In the genomic region with DNA sequence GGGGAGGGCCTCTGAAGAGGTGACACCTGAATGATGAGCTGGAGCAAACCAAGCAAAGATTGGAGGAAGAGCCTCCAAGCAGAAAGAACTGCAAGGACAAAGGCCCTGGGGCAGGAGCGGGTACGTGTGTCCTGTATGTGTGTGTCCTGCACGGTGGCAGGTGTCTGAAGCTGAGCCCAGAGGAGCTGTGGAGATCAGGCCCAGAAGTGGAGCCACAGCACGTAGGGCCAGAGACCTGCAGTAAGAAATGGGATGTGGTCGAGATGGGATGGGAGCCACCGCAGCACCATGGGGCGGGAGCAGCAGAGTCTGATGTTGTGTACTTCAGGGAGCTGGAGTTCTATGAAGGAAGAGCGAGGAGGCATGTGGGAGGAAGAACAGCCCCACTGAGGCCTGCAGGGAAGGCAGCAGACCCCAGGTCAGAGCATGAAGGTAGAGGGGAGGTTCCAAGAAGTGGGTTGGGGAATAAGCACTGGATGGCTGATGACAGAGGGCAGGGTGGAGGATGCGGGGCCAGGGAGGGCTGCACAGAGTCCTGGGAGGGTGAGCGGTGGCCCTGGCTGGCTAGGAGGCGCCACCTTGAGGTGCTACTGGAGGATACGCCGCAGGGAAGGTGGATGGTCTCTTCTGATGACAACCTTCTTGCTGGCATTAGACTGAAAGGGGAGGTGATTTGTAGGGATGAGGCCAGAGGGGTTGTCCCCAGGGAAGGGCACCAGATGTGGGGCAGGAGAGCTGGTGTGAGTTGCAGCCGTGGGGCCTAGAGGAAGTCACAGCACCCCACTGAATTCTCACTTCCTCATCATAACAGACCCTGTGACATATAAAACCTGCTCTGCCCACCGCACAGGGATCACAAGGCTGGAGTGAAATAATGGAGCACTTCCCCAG, we compare ENCODE assay signal across 8 cellular contexts. TPM values are rescaled to one million over a fixed set of nuclear protein-coding genes. Genes with fewer than 3 reads are reported as not detected.
DNase-seq lines count a peak whose midpoint lies in the region; ATAC-seq and TF ChIP-seq lines count a peak whose summit lies in the region.

No MANE protein-coding gene starts in this region.

- intact Hi-C loops in activated CD4-positive, alpha-beta T cell treated with anti-CD3 and anti-CD28 coated beads for 36 hours (cut with DNase I, micrococcal nuclease) = loop anchor here (1.0 kb wide), 1 partner anchor 84 kb away; no protein-coding TSS in a partner anchor
- intact Hi-C loops in aorta (cut with DNase I) = loop anchor here (5.0 kb wide), 1 partner anchor 84 kb away; a partner anchor contains a TSS

- no peak overlapping the region for H3K27ac ChIP-seq in aorta (ENCODE audit: low read depth in 1 of 2, low read length in 2 of 2)

- H3K27me3 Mint-ChIP-seq in activated CD4-positive, alpha-beta T cell treated with anti-CD3 and anti-CD28 coated beads for 36 hours = no peaks in the 10 kb centered on the region
- H3K27me3 Mint-ChIP-seq in effector memory CD8-positive, alpha-beta T cell = no peaks in the 10 kb centered on the region
- H3K27me3 Mint-ChIP-seq in nephron (ENCODE audit: low read depth) = peaks cover 6% of the 10 kb centered on the region

- no peaks in the 10 kb centered on the region for H3K4me1 ChIP-seq in aorta (ENCODE audit: control insufficient read depth in 1 of 2, insufficient read depth in 2 of 2, low read length in 2 of 2)

- no peak overlapping the region for H3K27ac Mint-ChIP-seq in activated CD4-positive, alpha-beta T cell treated with anti-CD3 and anti-CD28 coated beads for 36 hours
- H3K27ac Mint-ChIP-seq in effector memory CD8-positive, alpha-beta T cell = peak overlapping the region; percentile 32 to 34
- H3K27ac Mint-ChIP-seq in nephron = no peak overlapping the region

- no peaks in the 10 kb centered on the region for H3K36me3 ChIP-seq in aorta (ENCODE audit: control insufficient read depth in 1 of 2, insufficient read depth in 2 of 2, low read length in 1 of 2)

- ATAC-seq in activated CD4-positive, alpha-beta T cell treated with anti-CD3 and anti-CD28 coated beads for 36 hours = peak; percentile 94
- peak; percentile 85 for ATAC-seq in effector memory CD8-positive, alpha-beta T cell (replicated peaks)
- peak; percentile 64 for ATAC-seq in aorta (ENCODE audit: low FRiP score)

- H3K4me3 Mint-ChIP-seq in activated CD4-positive, alpha-beta T cell treated with anti-CD3 and anti-CD28 coated beads for 36 hours = no peak overlapping the region
- no peak overlapping the region for H3K4me3 Mint-ChIP-seq in effector memory CD8-positive, alpha-beta T cell
- H3K4me3 Mint-ChIP-seq in nephron = no peak overlapping the region

- TF ChIP-seq CTCF in nephron (IDR thresholded peaks at IDR 0.05; ENCODE audit: unreplicated experiment in 3 of 3) = peak; percentile 39 to 60 (median 44)

- WGBS in aorta, 2 donors = 60 to 67% methylated on average over 15 of the region's 15 CpGs

- POLR2A ChIA-PET in activated CD4-positive, alpha-beta T cell treated with anti-CD3 and anti-CD28 coated beads for 36 hours (lab: Charles Lee) = no interaction called here

- CTCF ChIA-PET in activated CD4-positive, alpha-beta T cell treated with anti-CD3 and anti-CD28 coated beads for 36 hours (lab: Charles Lee) = interaction anchor here (0.6 to 4.5 kb wide), 24 partner anchors 9 to 1044 kb away, joined by 3 to 35 read pairs (median 3); no protein-coding TSS in a partner anchor

- peaks cover 18% of the 10 kb centered on the region for H3K4me1 Mint-ChIP-seq in activated CD4-positive, alpha-beta T cell treated with anti-CD3 and anti-CD28 coated beads for 36 hours
- H3K4me1 Mint-ChIP-seq in effector memory CD8-positive, alpha-beta T cell (ENCODE audit: low read depth in 2 of 2) = peaks cover 18 to 21% of the 10 kb centered on the region in 2 donors
- H3K4me1 Mint-ChIP-seq in nephron = peaks cover 11% of the 10 kb centered on the region

- no peaks in the 10 kb centered on the region for H3K9me3 Mint-ChIP-seq in activated CD4-positive, alpha-beta T cell treated with anti-CD3 and anti-CD28 coated beads for 36 hours (ENCODE audit: low read depth)
- no peaks in the 10 kb centered on the region for H3K9me3 Mint-ChIP-seq in effector memory CD8-positive, alpha-beta T cell
- no peaks in the 10 kb centered on the region for H3K9me3 Mint-ChIP-seq in nephron

- H3K9me3 ChIP-seq in aorta (ENCODE audit: control insufficient read depth, low read length) = no peaks in the 10 kb centered on the region

- H3K36me3 Mint-ChIP-seq in activated CD4-positive, alpha-beta T cell treated with anti-CD3 and anti-CD28 coated beads for 36 hours (ENCODE audit: low read depth) = peaks cover 9% of the 10 kb centered on the region
- peaks cover 8% of the 10 kb centered on the region for H3K36me3 Mint-ChIP-seq in effector memory CD8-positive, alpha-beta T cell (ENCODE audit: insufficient read depth)
- H3K36me3 Mint-ChIP-seq in nephron (ENCODE audit: low read depth) = no peaks in the 10 kb centered on the region

- DNase-seq in NCI-H524 (lab: John Stamatoyannopoulos, UW) = peak; percentile 40 to 73
- no peak for DNase-seq in NCI-H524 treated with DMSO at 0.1 percent for 48 hours (lab: John Stamatoyannopoulos, UW)
- DNase-seq in HCEC 1CT = peak; percentile 17
- DNase-seq in NAMALWA (ENCODE audit: low spot score) = peak; percentile 92
- peak; percentile 85 for DNase-seq in activated CD4-positive, alpha-beta T cell treated with anti-CD3 and anti-CD28 coated beads for 36 hours
- DNase-seq in effector memory CD8-positive, alpha-beta T cell = peak; percentile 27 to 41 (median 35)
- DNase-seq in aorta = peak; percentile 80 to 83

- H3K27me3 ChIP-seq in aorta (ENCODE audit: control insufficient read depth in 1 of 2, insufficient read depth in 2 of 2, low read length in 1 of 2) = no peaks in the 10 kb centered on the region

- H3K4me3 ChIP-seq in aorta (ENCODE audit: low read length in 2 of 2) = no peak overlapping the region

RNA-seq across cellular contexts. Expression of a gene that starts 10.6 kb away (rescaled TPM):
- total RNA-seq in activated CD4-positive, alpha-beta T cell treated with anti-CD3 and anti-CD28 coated beads for 36 hours = under 1 TPM in 1 of 2 experiments, not detected in 1; 0.14 TPM
- 1 to 10 TPM in 1 of 2 donors, under 1 TPM in 1; 0.49 to 1.3 TPM for total RNA-seq in aorta
- not detected for polyA plus RNA-seq in aorta

RNA-seq across cellular contexts. Expression of a gene that starts 19.2 kb away (rescaled TPM):
- total RNA-seq in activated CD4-positive, alpha-beta T cell treated with anti-CD3 and anti-CD28 coated beads for 36 hours = 100 to 1,000 TPM; 136 to 195 TPM
- 100 to 1,000 TPM; 152 to 173 TPM for total RNA-seq in aorta
- 10 to 100 TPM; 52.5 to 64.1 TPM for polyA plus RNA-seq in aorta

RNA-seq across cellular contexts. Expression of a gene that starts 38.2 kb away (rescaled TPM):
- 100 to 1,000 TPM; 143 to 175 TPM for total RNA-seq in activated CD4-positive, alpha-beta T cell treated with anti-CD3 and anti-CD28 coated beads for 36 hours
- 10 to 100 TPM; 49.3 to 82.9 TPM for total RNA-seq in aorta
- 10 to 100 TPM in 1 of 2 donors, 1 to 10 TPM in 1; 4.9 to 22.6 TPM for polyA plus RNA-seq in aorta

Comparison
In these comparisons a context has a peak if more than half of its experiments do, and no peak if none do; other contexts are left out.
1. H3K27ac Mint-ChIP-seq: peak in effector memory CD8-positive, alpha-beta T cell (2 of 2); none in activated CD4-positive, alpha-beta T cell treated with anti-CD3 and anti-CD28 coated beads for 36 hours (single experiment) and nephron (0 of 3).
2. Peak in every context shown above with its lines, with median percentiles within 50 percentile points of each other: ATAC-seq.